ENCODE assay signal across 17 cellular contexts in genomic region chr16:22291860-22292692, GRCh38. TPM values are rescaled to one million over a fixed set of nuclear protein-coding genes. Genes with fewer than 3 reads are reported as not detected.
A peak's percentile ranks its signal among the peaks of the same experiment; 100 is the strongest.
DNase-seq lines count a peak whose midpoint lies in the region; ATAC-seq and TF ChIP-seq lines count a peak whose summit lies in the region.
"Had no signal": no experiment of that assay in that cellular context is flagged by ENCODE, and none has a peak within 500 bp of the region (broad histone marks: within the 10 kb centered on the region; RNA-seq: fewer than 3 reads in every experiment).

No MANE protein-coding gene starts in this region.

- H2AK5ac ChIP-seq in neuronal stem cell (ENCODE audit: low read depth, low read length), result no peak overlapping the region

- H3K14ac ChIP-seq in neuronal stem cell (ENCODE audit: low read length), result no peak overlapping the region

- peak overlapping the region; percentile 4 for H3K27ac Mint-ChIP-seq in activated T-cell treated with anti-CD3 and anti-CD28 coated beads, Interleukin-2, amount 50 U/mL, for 72 hours
- no peak overlapping the region for H3K27ac Mint-ChIP-seq in CD4-positive, alpha-beta T cell
- H3K27ac Mint-ChIP-seq: activated CD4-positive, alpha-beta memory T cell treated with anti-CD3 and anti-CD28 coated beads for 36 hours; activated T-helper 1 cell treated with anti-CD3 and anti-CD28 coated beads, Interleukin-12 subunit alpha, Interleukin-12 subunit beta, Interleukin-2, Interleukin-4 antibody, amounts not matched to agents 30 ng/mL and 10 ng/mL and 1 ng/mL, durations not matched to agents 14 hours and 24 hours and 36 hours; stimulated activated naive CD8-positive, alpha-beta T cell treated with anti-CD3 and anti-CD28 coated beads, Interleukin-15, Interleukin-2, amounts not matched to agents 100 ng/mL and 50 ng/mL, for 24 hours had no signal

- no peak overlapping the region for H3K23ac ChIP-seq in neuronal stem cell (ENCODE audit: low read depth, low read length, poor library complexity)

- no peak overlapping the region for H3K4me3 ChIP-seq in neuronal stem cell (ENCODE audit: low read length in 2 of 2)

- peaks cover 0 to 2% of the 10 kb centered on the region in 2 donors for H3K36me3 Mint-ChIP-seq in activated T-cell treated with anti-CD3 and anti-CD28 coated beads, Interleukin-2, amount 50 U/mL, for 72 hours (ENCODE audit: insufficient read depth in 2 of 2)
- peaks cover 13% of the 10 kb centered on the region for H3K36me3 Mint-ChIP-seq in CD4-positive, alpha-beta T cell (ENCODE audit: low read depth)

- H3K4me2 ChIP-seq in neuronal stem cell (ENCODE audit: insufficient read depth, low read length, poor library complexity, severe bottlenecking), result no peak overlapping the region
- H3K4me2 ChIP-seq: SK-N-SH had no signal

- no peak overlapping the region for H4K91ac ChIP-seq in neuronal stem cell (ENCODE audit: low read depth, low read length, poor library complexity)

- CTCF ChIA-PET in CD4-positive, alpha-beta T cell (lab: Charles Lee), result interaction anchor here (0.6 kb wide), 1 partner anchor 158 kb away, joined by 3 read pairs; no protein-coding TSS in a partner anchor

- no peak overlapping the region for H2BK5ac ChIP-seq in neuronal stem cell (ENCODE audit: low read length)

- no CpG with 5 or more reads among the region's 4 CpGs for WGBS in neuronal stem cell (ENCODE audit: extremely low coverage in 2 of 2, insufficient read length in 2 of 2, insufficient replicate concordance in 1 of 2), 2 donors

- no peak overlapping the region for H3K9ac ChIP-seq in neuronal stem cell (ENCODE audit: low read depth, low read length, poor library complexity)
- H3K9ac ChIP-seq: SK-N-SH had no signal

- H3K4me3 Mint-ChIP-seq in activated T-cell treated with anti-CD3 and anti-CD28 coated beads, Interleukin-2, amount 50 U/mL, for 72 hours, result no peak overlapping the region
- H3K4me3 Mint-ChIP-seq in CD4-positive, alpha-beta T cell, result no peak overlapping the region
- H3K4me3 Mint-ChIP-seq: activated CD4-positive, alpha-beta memory T cell treated with anti-CD3 and anti-CD28 coated beads for 36 hours; activated T-helper 1 cell treated with anti-CD3 and anti-CD28 coated beads, Interleukin-12 subunit alpha, Interleukin-12 subunit beta, Interleukin-2, Interleukin-4 antibody, amounts not matched to agents 30 ng/mL and 10 ng/mL and 1 ng/mL, durations not matched to agents 14 hours and 24 hours and 36 hours; stimulated activated naive CD8-positive, alpha-beta T cell treated with anti-CD3 and anti-CD28 coated beads, Interleukin-15, Interleukin-2, amounts not matched to agents 100 ng/mL and 50 ng/mL, for 24 hours had no signal

- H3K4me1 Mint-ChIP-seq in activated T-cell treated with anti-CD3 and anti-CD28 coated beads, Interleukin-2, amount 50 U/mL, for 72 hours (ENCODE audit: low read depth), result peaks cover 18% of the 10 kb centered on the region
- peaks cover 13% of the 10 kb centered on the region for H3K4me1 Mint-ChIP-seq in CD4-positive, alpha-beta T cell (ENCODE audit: low read depth)

- H2AFZ ChIP-seq in neuronal stem cell (ENCODE audit: low read length), result peak overlapping the region; percentile 42

- no peaks in the 10 kb centered on the region for H3K36me3 ChIP-seq in neuronal stem cell (replicated peaks in 1 of 2; ENCODE audit: control insufficient read depth in 2 of 2, insufficient read depth in 2 of 2, low read length in 2 of 2)

- H4K8ac ChIP-seq in neuronal stem cell (ENCODE audit: low read depth, low read length), result no peak overlapping the region

- POLR2A ChIA-PET in CD4-positive, alpha-beta T cell (lab: Charles Lee), result no interaction called here

- H3K27me3 ChIP-seq in neuronal stem cell (ENCODE audit: control insufficient read depth in 3 of 3, insufficient read depth in 3 of 3, low read depth in 1 of 3, low read length in 3 of 3), result no peaks in the 10 kb centered on the region
- H3K27me3 ChIP-seq in CD4-positive, alpha-beta T cell (ENCODE audit: control insufficient read depth, insufficient read depth, low read length), result no peaks in the 10 kb centered on the region

- H3K9me3 Mint-ChIP-seq in activated T-cell treated with anti-CD3 and anti-CD28 coated beads, Interleukin-2, amount 50 U/mL, for 72 hours, result no peaks in the 10 kb centered on the region
- peaks cover 2% of the 10 kb centered on the region for H3K9me3 Mint-ChIP-seq in CD4-positive, alpha-beta T cell
- H3K9me3 Mint-ChIP-seq: activated CD4-positive, alpha-beta memory T cell treated with anti-CD3 and anti-CD28 coated beads for 36 hours; activated T-helper 1 cell treated with anti-CD3 and anti-CD28 coated beads, Interleukin-12 subunit alpha, Interleukin-12 subunit beta, Interleukin-2, Interleukin-4 antibody, amounts not matched to agents 30 ng/mL and 10 ng/mL and 1 ng/mL, durations not matched to agents 14 hours and 24 hours and 36 hours; stimulated activated naive CD8-positive, alpha-beta T cell treated with anti-CD3 and anti-CD28 coated beads, Interleukin-15, Interleukin-2, amounts not matched to agents 100 ng/mL and 50 ng/mL, for 24 hours had no signal

- ATAC-seq in activated T-cell treated with anti-CD3 and anti-CD28 coated beads, Interleukin-2, amount 50 U/mL, for 72 hours (replicated peaks in 1 of 2), result no peak
- no peak for ATAC-seq in CD4-positive, alpha-beta T cell (ENCODE audit: poor library complexity)
- ATAC-seq in GM21529 (IDR thresholded peaks at IDR 0.05; ENCODE audit: unreplicated experiment), result no peak
- ATAC-seq: left cardiac atrium had no signal

- peaks cover 0 to 13% of the 10 kb centered on the region in 2 donors for H3K4me1 ChIP-seq in neuronal stem cell (ENCODE audit: control insufficient read depth in 2 of 2, insufficient read depth in 1 of 2, low read depth in 1 of 2, low read length in 2 of 2)

- no peaks in the 10 kb centered on the region for H3K27me3 Mint-ChIP-seq in activated T-cell treated with anti-CD3 and anti-CD28 coated beads, Interleukin-2, amount 50 U/mL, for 72 hours (ENCODE audit: low read depth)
- peaks cover 4% of the 10 kb centered on the region for H3K27me3 Mint-ChIP-seq in CD4-positive, alpha-beta T cell
- H3K27me3 Mint-ChIP-seq: activated CD4-positive, alpha-beta memory T cell treated with anti-CD3 and anti-CD28 coated beads for 36 hours; stimulated activated naive CD8-positive, alpha-beta T cell treated with anti-CD3 and anti-CD28 coated beads, Interleukin-15, Interleukin-2, amounts not matched to agents 100 ng/mL and 50 ng/mL, for 24 hours had no signal

- H3K27ac ChIP-seq in neuronal stem cell (replicated peaks; ENCODE audit: low read length), result no peak overlapping the region
- no peak overlapping the region for H3K27ac ChIP-seq in CD4-positive, alpha-beta T cell (ENCODE audit: low read depth, low read length)
- H3K27ac ChIP-seq: epithelial cell of prostate had no signal

- no peak overlapping the region for H3K4ac ChIP-seq in neuronal stem cell (ENCODE audit: low read length)

- H3K18ac ChIP-seq in neuronal stem cell (ENCODE audit: low read length), result no peak overlapping the region

- H2BK120ac ChIP-seq in neuronal stem cell (ENCODE audit: low read depth, low read length), result no peak overlapping the region

- no peaks in the 10 kb centered on the region for H3K9me3 ChIP-seq in neuronal stem cell (replicated peaks in 1 of 2; ENCODE audit: control insufficient read depth in 2 of 2, insufficient read depth in 1 of 2, low read depth in 1 of 2, low read length in 2 of 2)
- H3K9me3 ChIP-seq in CD4-positive, alpha-beta T cell (ENCODE audit: control insufficient read depth, low read length), result no peaks in the 10 kb centered on the region
- H3K9me3 ChIP-seq: SK-N-SH had no signal

- no peaks in the 10 kb centered on the region for H3K79me1 ChIP-seq in neuronal stem cell (ENCODE audit: low read depth, low read length)

- intact Hi-C loops in CD4-positive, alpha-beta T cell (cut with DNase I, micrococcal nuclease), result loop anchor here in 1 of 2 experiments (10.0 kb wide), 2 partner anchors 647 to 1547 kb away; partner anchors contain the start of gene THUMPD1

- TF ChIP-seq CTCF in CD4-positive, alpha-beta T cell (IDR thresholded peaks at IDR 0.05), result no peak

- H2BK12ac ChIP-seq in neuronal stem cell (ENCODE audit: low read length), result no peak overlapping the region

- no peak overlapping the region for H2BK15ac ChIP-seq in neuronal stem cell (ENCODE audit: low read length)

- no peak for DNase-seq in activated T-cell treated with anti-CD3 and anti-CD28 coated beads, Interleukin-2, amount 50 U/mL, for 72 hours
- no peak for DNase-seq in activated T-cell treated with anti-CD3 and anti-CD28 coated beads, Interleukin-2, amount 50 U/mL, for 48 hours
- DNase-seq in NCI-H69 (lab: John Stamatoyannopoulos, UW) (peak; percentile 21), dedifferentiated amniotic fluid mesenchymal stem cell (ENCODE audit: extremely low spot score) (peak; percentile 23), neuronal stem cell (ENCODE audit: low spot score) (no peak), SKM-1 (lab: John Stamatoyannopoulos, UW; ENCODE audit: unreplicated experiment) (no peak)
- no peak for DNase-seq in CD4-positive, alpha-beta T cell
- DNase-seq: activated CD4-positive, alpha-beta memory T cell treated with anti-CD3 and anti-CD28 coated beads for 36 hours; amniotic stem cell; left cardiac atrium; NCI-H1105; NCI-H446; SK-N-SH had no signal

RNA-seq across cellular contexts. Expression of gene POLR3E, which starts 5.1 kb away (rescaled TPM):
- 10 to 100 TPM; 57.5 to 59.5 TPM for total RNA-seq in activated T-cell treated with anti-CD3 and anti-CD28 coated beads, Interleukin-2, amount 50 U/mL, for 72 hours
- 36.5 TPM for polyA plus RNA-seq in neuronal stem cell (2013, experiment 1 of 2)
- 36.0 TPM for polyA plus RNA-seq in neuronal stem cell (2013, experiment 2 of 2)
- 100 to 1,000 TPM; 239 to 242 TPM for total RNA-seq in CD4-positive, alpha-beta T cell

Comparison
In these comparisons a context has a peak if more than half of its experiments do, and no peak if none do; other contexts are left out.
1. DNase-seq: peak in NCI-H69 (single experiment) and dedifferentiated amniotic fluid mesenchymal stem cell (single experiment); none in activated T-cell treated with anti-CD3 and anti-CD28 coated beads, Interleukin-2, amount 50 U/mL, for 72 hours (0 of 2), activated T-cell treated with anti-CD3 and anti-CD28 coated beads, Interleukin-2, amount 50 U/mL, for 48 hours (0 of 2), neuronal stem cell (single experiment), CD4-positive, alpha-beta T cell (0 of 10) and SKM-1 (single experiment).